8 cellular contexts compared by ENCODE assay signal in the genomic region with DNA sequence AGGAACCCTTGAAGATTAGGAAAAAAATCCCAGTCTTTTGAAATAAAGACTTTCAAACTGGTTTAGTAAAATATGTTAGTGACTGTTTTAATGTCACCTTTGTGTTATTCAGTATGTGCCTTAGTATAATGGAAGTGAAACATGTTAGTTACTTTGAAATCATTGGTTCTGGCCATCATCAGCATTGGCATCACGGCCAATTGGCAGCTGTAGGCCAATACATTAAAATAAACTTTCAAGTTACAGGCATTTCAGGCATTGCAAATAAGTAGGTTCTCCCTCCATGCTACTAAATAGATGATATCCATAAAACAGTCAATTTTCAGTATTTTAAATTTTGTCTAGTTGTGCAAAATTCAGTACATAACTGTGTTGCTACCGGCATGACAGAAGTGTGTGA. TPM values are rescaled to one million over a fixed set of nuclear protein-coding genes. Genes with fewer than 3 reads are reported as not detected.
DNase-seq lines count a peak whose midpoint lies in the region; ATAC-seq and TF ChIP-seq lines count a peak whose summit lies in the region.

No MANE protein-coding gene starts in this region.

- H3K27ac Mint-ChIP-seq in activated T-cell treated with anti-CD3 and anti-CD28 coated beads, Interleukin-2, amount 50 U/mL, for 24 hours = peak overlapping the region; percentile 95
- peak overlapping the region; percentile 91 for H3K27ac Mint-ChIP-seq in activated naive CD8-positive, alpha-beta T cell treated with anti-CD3 and anti-CD28 coated beads, Interleukin-2, amount 10 ng/mL, durations not matched to agents 7 days and 5 days

- H3K4me1 ChIP-seq in tibial artery = peaks cover 0 to 51% (median 22%) of the 10 kb centered on the region in 4 donors

- H3K27ac ChIP-seq in layer of hippocampus (ENCODE audit: low read depth, low read length) (peak overlapping the region; percentile 92), tibial artery (peak overlapping the region; percentile 95 to 98)

- H3K9me3 ChIP-seq in tibial artery = no peaks in the 10 kb centered on the region

- no peaks in the 10 kb centered on the region for H3K9me3 Mint-ChIP-seq in activated T-cell treated with anti-CD3 and anti-CD28 coated beads, Interleukin-2, amount 50 U/mL, for 24 hours
- H3K9me3 Mint-ChIP-seq in activated naive CD8-positive, alpha-beta T cell treated with anti-CD3 and anti-CD28 coated beads, Interleukin-2, amount 10 ng/mL, durations not matched to agents 7 days and 5 days = no peaks in the 10 kb centered on the region

- ATAC-seq in activated naive CD8-positive, alpha-beta T cell treated with anti-CD3 and anti-CD28 coated beads, Interleukin-2, amount 10 ng/mL, durations not matched to agents 7 days and 5 days (ENCODE audit: low read depth) = no peak

- peak overlapping the region; percentile 86 for H3K4me3 Mint-ChIP-seq in activated T-cell treated with anti-CD3 and anti-CD28 coated beads, Interleukin-2, amount 50 U/mL, for 24 hours
- peak overlapping the region; percentile 94 for H3K4me3 Mint-ChIP-seq in activated naive CD8-positive, alpha-beta T cell treated with anti-CD3 and anti-CD28 coated beads, Interleukin-2, amount 10 ng/mL, durations not matched to agents 7 days and 5 days

- intact Hi-C loops in tibial artery (cut with DNase I; ENCODE audit: low total_unique reads) = loop anchor here (10.0 kb wide), 2 partner anchors 126 to 394 kb away; partner anchors contain the start of genes SGIP1 and SLC35D1

- H3K36me3 Mint-ChIP-seq in activated T-cell treated with anti-CD3 and anti-CD28 coated beads, Interleukin-2, amount 50 U/mL, for 24 hours (ENCODE audit: low read depth) = peaks cover 66% of the 10 kb centered on the region
- H3K36me3 Mint-ChIP-seq in activated naive CD8-positive, alpha-beta T cell treated with anti-CD3 and anti-CD28 coated beads, Interleukin-2, amount 10 ng/mL, durations not matched to agents 7 days and 5 days = peaks cover 16% of the 10 kb centered on the region

- DNase-seq in activated T-cell treated with anti-CD3 and anti-CD28 coated beads, Interleukin-2, amount 50 U/mL, for 24 hours = no peak
- DNase-seq in activated T-cell treated with anti-CD3 and anti-CD28 coated beads, Interleukin-2, amount 50 U/mL, for 48 hours = no peak
- DNase-seq in activated naive CD8-positive, alpha-beta T cell treated with anti-CD3 and anti-CD28 coated beads, Interleukin-2, amount 10 ng/mL, durations not matched to agents 7 days and 5 days = no peak
- no peak for DNase-seq in tibial artery
- no peak for DNase-seq in pons (ENCODE audit: low spot score)
- DNase-seq in amniotic stem cell (lab: John Stamatoyannopoulos, UW) = no peak
- DNase-seq in activated CD8-positive, alpha-beta memory T cell treated with anti-CD3 and anti-CD28 coated beads for 24 hours = no peak

- POLR2A ChIA-PET in activated naive CD8-positive, alpha-beta T cell treated with anti-CD3 and anti-CD28 coated beads, Interleukin-2, amount 10 ng/mL, durations not matched to agents 7 days and 5 days (lab: Charles Lee) = interaction anchor here (0.8 to 1.4 kb wide), 6 partner anchors 43 to 756 kb away, joined by 3 to 6 read pairs (median 5); partner anchors contain the start of genes GADD45A and SERBP1

- H3K27me3 Mint-ChIP-seq in activated T-cell treated with anti-CD3 and anti-CD28 coated beads, Interleukin-2, amount 50 U/mL, for 24 hours = no peaks in the 10 kb centered on the region
- no peaks in the 10 kb centered on the region for H3K27me3 Mint-ChIP-seq in activated naive CD8-positive, alpha-beta T cell treated with anti-CD3 and anti-CD28 coated beads, Interleukin-2, amount 10 ng/mL, durations not matched to agents 7 days and 5 days

- no peaks in the 10 kb centered on the region for H3K27me3 ChIP-seq in layer of hippocampus (ENCODE audit: control insufficient read depth, insufficient read depth, low read length)
- H3K27me3 ChIP-seq in tibial artery = no peaks in the 10 kb centered on the region

- H3K36me3 ChIP-seq in tibial artery = no peaks in the 10 kb centered on the region

- peak overlapping the region; percentile 80 to 81 for H3K4me3 ChIP-seq in tibial artery

- peaks cover 53% of the 10 kb centered on the region for H3K4me1 Mint-ChIP-seq in activated T-cell treated with anti-CD3 and anti-CD28 coated beads, Interleukin-2, amount 50 U/mL, for 24 hours (ENCODE audit: low read depth)
- H3K4me1 Mint-ChIP-seq in activated naive CD8-positive, alpha-beta T cell treated with anti-CD3 and anti-CD28 coated beads, Interleukin-2, amount 10 ng/mL, durations not matched to agents 7 days and 5 days = peaks cover 51% of the 10 kb centered on the region

- no peak for TF ChIP-seq CTCF in tibial artery (IDR thresholded peaks at IDR 0.05)

RNA-seq across cellular contexts. Expression of gene MIER1, which starts 4.5 kb away (rescaled TPM):
- total RNA-seq in activated naive CD8-positive, alpha-beta T cell treated with anti-CD3 and anti-CD28 coated beads, Interleukin-2, amount 10 ng/mL, durations not matched to agents 7 days and 5 days = 10 to 100 TPM; 55.5 to 57.1 TPM

RNA-seq across cellular contexts. Expression of gene DNAI4, which starts 4.6 kb away (rescaled TPM):
- total RNA-seq in activated naive CD8-positive, alpha-beta T cell treated with anti-CD3 and anti-CD28 coated beads, Interleukin-2, amount 10 ng/mL, durations not matched to agents 7 days and 5 days = 1 to 10 TPM; 3.1 to 4.2 TPM
